ENCODE assay signal across 1 cellular context in the genomic region with DNA sequence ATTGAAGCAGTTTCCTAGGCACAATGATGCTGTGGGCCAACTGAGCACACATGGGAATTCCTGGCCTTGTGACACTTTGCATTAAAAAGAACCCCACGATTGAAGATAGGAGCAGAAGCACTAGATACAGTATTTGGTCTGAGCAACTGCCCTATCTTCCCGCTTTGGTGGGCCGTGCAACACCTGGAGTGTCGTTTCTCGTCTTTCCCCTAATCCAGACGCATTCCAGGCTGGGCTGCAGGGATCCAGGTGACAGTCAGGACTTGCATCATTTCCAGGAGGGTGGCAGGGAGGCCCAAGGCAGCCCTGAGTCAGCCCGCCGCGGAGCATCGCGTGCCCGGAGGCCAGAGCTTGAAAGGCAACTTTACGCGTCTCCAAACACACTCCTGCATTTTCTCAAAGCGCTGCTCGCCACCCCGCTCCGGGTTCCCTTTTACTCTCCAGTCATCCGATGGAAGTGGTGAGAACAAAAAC.
TF ChIP-seq lines count a peak whose summit lies in the region.

No MANE protein-coding gene starts in this region.

TF ChIP-seq in HepG2, 621 proteins besides CTCF, POLR2A, EP300 and RAD21 (continued from another document):
- TF ChIP-seq ATF2 (CRISPR knock-in tag; IDR thresholded peaks at IDR 0.05) (no peak), ZNF501 (CRISPR knock-in tag; IDR thresholded peaks at IDR 0.05) (0 out of 2 replicates have a peak, but pooled peaks have one; percentile 10), ZBTB43 (CRISPR knock-in tag; conservative IDR thresholded peaks at IDR 0.05) (no peak), ZNF180 (CRISPR knock-in tag; IDR thresholded peaks at IDR 0.05; ENCODE audit: borderline replicate concordance, low read depth) (no peak), ZNF350 (CRISPR knock-in tag; IDR thresholded peaks at IDR 0.05; ENCODE audit: borderline replicate concordance, low read depth) (0 out of 2 replicates have a peak, but pooled peaks have one; percentile 1), ASH2L (IDR thresholded peaks at IDR 0.05; ENCODE audit: insufficient read length, low read depth, low read length) (peak; percentile 17), PHB2 (IDR thresholded peaks at IDR 0.05; ENCODE audit: partially characterized antibody) (no peak), CBX5 (CRISPR knock-in tag; IDR thresholded peaks at IDR 0.05; ENCODE audit: borderline replicate concordance) (peak; percentile 14; the same call in 1 of the 2 replicates), NONO (IDR thresholded peaks at IDR 0.05) (no peak), NONO (CRISPR knock-in tag; conservative IDR thresholded peaks at IDR 0.05) (no peak), ZNF317 (CRISPR knock-in tag; IDR thresholded peaks at IDR 0.05) (peak; percentile 45; the same call in 1 of the 2 replicates), HINFP (CRISPR knock-in tag; IDR thresholded peaks at IDR 0.05; ENCODE audit: low read depth) (peak; percentile 58), ZNF205 (CRISPR knock-in tag; IDR thresholded peaks at IDR 0.05) (0 out of 2 replicates have a peak, but pooled peaks have one; percentile 4), ZNF782 (CRISPR knock-in tag; IDR thresholded peaks at IDR 0.05; ENCODE audit: borderline replicate concordance) (no peak), CEBPB (IDR thresholded peaks at IDR 0.05; ENCODE audit: borderline replicate concordance, low read depth, low read length) (peak; percentile 72; the same call in 1 of the 2 replicates)
